ENCODE assay signal across 30 cellular contexts in the genomic region with DNA sequence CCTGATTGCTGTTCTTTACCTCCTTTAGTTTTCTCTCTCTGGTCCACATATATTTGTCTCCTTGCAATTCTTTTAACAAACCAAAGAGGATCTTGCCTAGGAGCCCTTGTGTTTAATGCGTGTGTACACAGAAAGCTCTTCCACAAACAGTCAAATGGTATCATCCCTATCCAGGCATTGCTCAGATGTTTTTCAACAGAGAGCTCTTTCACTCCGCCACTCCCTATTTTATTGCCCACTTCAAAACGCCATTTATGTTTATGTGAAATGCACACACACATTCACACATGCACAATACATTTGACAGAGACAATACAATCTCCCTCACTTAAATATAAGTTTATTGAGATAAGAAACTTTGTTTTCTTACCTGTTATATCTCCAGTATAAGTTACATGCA. TPM values are rescaled to one million over a fixed set of nuclear protein-coding genes. Genes with fewer than 3 reads are reported as not detected.
"Had no signal": no experiment of that assay in that cellular context is flagged by ENCODE, and none has a peak within 500 bp of the region (broad histone marks: within the 10 kb centered on the region; RNA-seq: fewer than 3 reads in every experiment).

No MANE protein-coding gene starts in this region.

- H3K9me3 ChIP-seq: left ventricle myocardium inferior, pancreas, prostate gland, sigmoid colon, suprapubic skin, thoracic aorta, tibial artery, upper lobe of right lung had no signal

- H3K27ac ChIP-seq: left ventricle myocardium inferior, pancreas, prostate gland, sigmoid colon, spleen, suprapubic skin, thoracic aorta, tibial artery, upper lobe of right lung had no signal

- H3K4me3 ChIP-seq: left ventricle myocardium inferior, lung, pancreas, prostate gland, sigmoid colon, spleen, suprapubic skin, thoracic aorta, tibial artery, upper lobe of right lung had no signal

- DNase-seq: hypothalamus; immature natural killer cell; kidney; left ventricle myocardium inferior; mesendoderm; naive B cell; natural killer cell; nephron progenitor cell; pancreas; posterior cingulate gyrus; retina; right cardiac atrium; sigmoid colon; small intestine; spleen; stimulated activated CD4-positive, alpha-beta T cell treated with anti-CD3 and anti-CD28 coated beads, Interleukin-4, amount 100 ng/mL, for 24 hours; stimulated activated naive CD4-positive, alpha-beta T cell; tibial artery; trophoblast cell; upper lobe of right lung had no signal

- H3K36me3 ChIP-seq: left ventricle myocardium inferior, pancreas, prostate gland, sigmoid colon, spleen, suprapubic skin, thoracic aorta, tibial artery, upper lobe of right lung had no signal

- ATAC-seq: natural killer cell; pancreas; right cardiac atrium; stimulated activated effector memory CD8-positive, alpha-beta T cell treated with anti-CD3 and anti-CD28 coated beads, Interleukin-12 subunit alpha, Interleukin-12 subunit beta, amount 100 ng/mL, for 72 hours; upper lobe of right lung had no signal

- H3K27me3 ChIP-seq: sigmoid colon, spleen, suprapubic skin, tibial artery, upper lobe of right lung had no signal

- H3K4me1 ChIP-seq: left ventricle myocardium inferior, pancreas, prostate gland, sigmoid colon, spleen, suprapubic skin, tibial artery, upper lobe of right lung had no signal

RNA-seq across cellular contexts. Expression of gene OR5AP2, which starts 4.7 kb away (rescaled TPM):
- total RNA-seq: kidney, left ventricle myocardium inferior, lower leg skin, lung, mesothelial cell of epicardium, mononuclear cell, natural killer cell, osteoblast, pancreas, prostate gland, right cardiac atrium, sigmoid colon, spleen, subcutaneous adipose tissue, suprapubic skin, thoracic aorta, upper lobe of right lung had no signal

RNA-seq across cellular contexts. Expression of gene OR5M1, which starts 22.8 kb away (rescaled TPM):
- total RNA-seq: kidney, left ventricle myocardium inferior, lower leg skin, lung, mesothelial cell of epicardium, mononuclear cell, natural killer cell, osteoblast, pancreas, prostate gland, right cardiac atrium, sigmoid colon, spleen, subcutaneous adipose tissue, suprapubic skin, thoracic aorta, upper lobe of right lung had no signal

RNA-seq across cellular contexts. Expression of gene OR5AR1, which starts 26.0 kb away (rescaled TPM):
- total RNA-seq: kidney, left ventricle myocardium inferior, lower leg skin, lung, mesothelial cell of epicardium, mononuclear cell, natural killer cell, osteoblast, pancreas, prostate gland, right cardiac atrium, sigmoid colon, spleen, subcutaneous adipose tissue, suprapubic skin, thoracic aorta, upper lobe of right lung had no signal

RNA-seq across cellular contexts. Expression of gene OR5M10, which starts 60.0 kb away (rescaled TPM):
- total RNA-seq: kidney, left ventricle myocardium inferior, lower leg skin, lung, mesothelial cell of epicardium, mononuclear cell, natural killer cell, osteoblast, pancreas, prostate gland, right cardiac atrium, sigmoid colon, spleen, subcutaneous adipose tissue, suprapubic skin, thoracic aorta, upper lobe of right lung had no signal
